30 cellular contexts compared by ENCODE assay signal in genomic region chr17:16934836-16935235, GRCh38. TPM values are rescaled to one million over a fixed set of nuclear protein-coding genes. Genes with fewer than 3 reads are reported as not detected.
A peak's percentile ranks its signal among the peaks of the same experiment; 100 is the strongest.
DNase-seq lines count a peak whose midpoint lies in the region; ATAC-seq, FAIRE-seq and TF ChIP-seq lines count a peak whose summit lies in the region.
"Had no signal": no experiment of that assay in that cellular context is flagged by ENCODE, and none has a peak within 500 bp of the region (broad histone marks: within the 10 kb centered on the region; RNA-seq: fewer than 3 reads in every experiment).

No MANE protein-coding gene starts in this region.

- H3K27ac Mint-ChIP-seq in WTC11 (no peak overlapping the region), osteocyte (ENCODE audit: unreplicated experiment) (no peak overlapping the region)
- H3K27ac Mint-ChIP-seq: activated CD4-positive, alpha-beta memory T cell treated with anti-CD3 and anti-CD28 coated beads, Interleukin-2, amount 10 ng/mL, durations not matched to agents 7 days and 5 days; CD14-positive monocyte; naive thymus-derived CD4-positive, alpha-beta T cell had no signal

- peaks cover 19% of the 10 kb centered on the region for H3K4me1 Mint-ChIP-seq in WTC11
- no peaks in the 10 kb centered on the region for H3K4me1 Mint-ChIP-seq in osteocyte (ENCODE audit: unreplicated experiment)
- H3K4me1 Mint-ChIP-seq: activated CD4-positive, alpha-beta memory T cell treated with anti-CD3 and anti-CD28 coated beads, Interleukin-2, amount 10 ng/mL, durations not matched to agents 7 days and 5 days; CD14-positive monocyte had no signal

- H2AFZ ChIP-seq in HepG2 (ENCODE audit: low read length) = no peak overlapping the region

- H3K9me3 ChIP-seq in right lobe of liver (no peaks in the 10 kb centered on the region), HepG2 (ENCODE audit: low read length) (no peaks in the 10 kb centered on the region)
- H3K9me3 ChIP-seq: gastroesophageal sphincter, HAP-1, upper lobe of left lung had no signal

- TF ChIP-seq RAD21 in HepG2 (CRISPR knock-in tag; IDR thresholded peaks at IDR 0.05) = no peak

- no peak for FAIRE-seq in HepG2 (lab: Jason Lieb, UNC)
- FAIRE-seq: D721Med had no signal

- H3K9me3 Mint-ChIP-seq in WTC11 (no peaks in the 10 kb centered on the region), osteocyte (ENCODE audit: unreplicated experiment) (no peaks in the 10 kb centered on the region)
- H3K9me3 Mint-ChIP-seq: activated CD4-positive, alpha-beta memory T cell treated with anti-CD3 and anti-CD28 coated beads, Interleukin-2, amount 10 ng/mL, durations not matched to agents 7 days and 5 days; CD14-positive monocyte; naive thymus-derived CD4-positive, alpha-beta T cell had no signal

- ATAC-seq in right lobe of liver = no peak
- no peak for ATAC-seq in HepG2
- no peak for ATAC-seq in WTC11
- no peak for ATAC-seq in GM18861 (IDR thresholded peaks at IDR 0.05; ENCODE audit: unreplicated experiment)
- ATAC-seq: gastroesophageal sphincter; left lobe of liver; naive thymus-derived CD4-positive, alpha-beta T cell; Panc1 had no signal

- TF ChIP-seq POLR2A in right lobe of liver (IDR thresholded peaks at IDR 0.05) (no peak), HepG2 (IDR thresholded peaks at IDR 0.05; ENCODE audit: insufficient read depth in 1 of 2, low read depth in 2 of 2, low read length in 2 of 2) (no peak)

- no peak for TF ChIP-seq EP300 in HepG2 (IDR thresholded peaks at IDR 0.05; ENCODE audit: low read depth in 2 of 2, low read length in 2 of 2)
- no peak for TF ChIP-seq EP300 in HepG2 (CRISPR knock-in tag; IDR thresholded peaks at IDR 0.05; ENCODE audit: borderline replicate concordance)

- no peaks in the 10 kb centered on the region for H3K36me3 Mint-ChIP-seq in WTC11
- H3K36me3 Mint-ChIP-seq in osteocyte (ENCODE audit: unreplicated experiment) = no peaks in the 10 kb centered on the region
- H3K36me3 Mint-ChIP-seq: CD14-positive monocyte; naive thymus-derived CD4-positive, alpha-beta T cell had no signal

- no peak overlapping the region for H3K9ac ChIP-seq in HepG2 (ENCODE audit: insufficient read depth, low read depth, low read length)

- H3K27ac ChIP-seq in right lobe of liver = no peak overlapping the region
- H3K27ac ChIP-seq in HepG2 (ENCODE audit: extremely low read length, insufficient read depth, low read length) = no peak overlapping the region
- H3K27ac ChIP-seq: dorsolateral prefrontal cortex, gastroesophageal sphincter, upper lobe of left lung had no signal

- H3K27me3 ChIP-seq in right lobe of liver (no peaks in the 10 kb centered on the region), HepG2 (ENCODE audit: control insufficient read depth in 1 of 2, insufficient read depth in 2 of 2, low read length in 2 of 2) (peaks cover 7 to 73% of the 10 kb centered on the region in 2 experiments; a peak in 4 of 5 replicates)
- H3K27me3 ChIP-seq: upper lobe of left lung had no signal

- no peak overlapping the region for H3K4me2 ChIP-seq in HepG2 (ENCODE audit: low read depth, low read length)

- POLR2A ChIA-PET in HepG2 (lab: Yijun Ruan, JAX) (no interaction called here), WTC11 (lab: Charles Lee) (no interaction called here)

- H3K4me3 ChIP-seq in right lobe of liver (no peak overlapping the region), HepG2 (replicated peaks in 1 of 3; ENCODE audit: insufficient read depth in 1 of 3, low read depth in 2 of 3, low read length in 3 of 3) (no peak overlapping the region)
- H3K4me3 ChIP-seq: dorsolateral prefrontal cortex, gastroesophageal sphincter, HAP-1, upper lobe of left lung had no signal

- WGBS in right lobe of liver (ENCODE audit: insufficient coverage, low coverage, low lambda C conversion rate, missing lambda C conversion rate) = 80% methylated on average over 2 of the region's 12 CpGs
- WGBS in HepG2 (ENCODE audit: low lambda C conversion rate) = no CpG with 5 or more reads among the region's 12 CpGs

- no peaks in the 10 kb centered on the region for H4K20me1 ChIP-seq in HepG2 (ENCODE audit: insufficient read depth, low read length)

- TF ChIP-seq CTCF in right lobe of liver (IDR thresholded peaks at IDR 0.05) (no peak), HepG2 (CRISPR knock-in tag; IDR thresholded peaks at IDR 0.05) (no peak), WTC11 (IDR thresholded peaks at IDR 0.05) (no peak), osteocyte (IDR thresholded peaks at IDR 0.05) (no peak)

- H3K4me1 ChIP-seq in right lobe of liver = no peaks in the 10 kb centered on the region
- H3K4me1 ChIP-seq in HepG2 (ENCODE audit: insufficient read depth, low read length) = no peaks in the 10 kb centered on the region
- H3K4me1 ChIP-seq: gastroesophageal sphincter, HAP-1, upper lobe of left lung had no signal

- no peaks in the 10 kb centered on the region for H3K27me3 Mint-ChIP-seq in WTC11 (ENCODE audit: low read depth)
- H3K27me3 Mint-ChIP-seq in osteocyte (ENCODE audit: unreplicated experiment) = peaks cover 20% of the 10 kb centered on the region

- intact Hi-C loops in right lobe of liver (cut with DNase I) (no loop called here), HepG2 (cut with micrococcal nuclease; ENCODE audit: unreplicated experiment) (no loop called here)

- in situ Hi-C loops in HepG2 (cut with HindIII; ENCODE audit: extremely low pct_ligation_motif_present, low pct_unique_long_range_greater_than_20kb) = no loop called here

- CTCF ChIA-PET in HepG2 (lab: Yijun Ruan, JAX; ENCODE audit: low intra/inter-chr PET ratio, low total read pairs) = no interaction called here
- CTCF ChIA-PET in WTC11 (lab: Charles Lee) = interaction anchor here (1.6 kb wide), 1 partner anchor 57 kb away, joined by 5 read pairs; no protein-coding TSS in a partner anchor

- peak in 2 of 3 donors; percentile 23 to 41 for DNase-seq in right lobe of liver
- DNase-seq in HepG2 (ENCODE audit: low spot score) = no peak
- peak; percentile 5 for DNase-seq in WTC11 (ENCODE audit: low spot score)
- DNase-seq in osteocyte (ENCODE audit: extremely low spot score, unreplicated experiment) = peak; percentile 80
- no peak for DNase-seq in UCSD-AML1 (lab: John Stamatoyannopoulos, UW; ENCODE audit: unreplicated experiment)
- DNase-seq in COLO829 (ENCODE audit: low spot score) = no peak
- DNase-seq: activated CD4-positive, alpha-beta memory T cell treated with anti-CD3 and anti-CD28 coated beads, Interleukin-2, amount 10 ng/mL, durations not matched to agents 7 days and 5 days; activated gamma-delta T cell; EL; midbrain; naive thymus-derived CD4-positive, alpha-beta T cell; NCI-H1092 treated with DMSO at 0.1 percent for 48 hours; NCI-H187; NCI-H2171; NCI-H524; nucleus accumbens; stimulated activated CD4-positive, alpha-beta T cell treated with anti-CD3 and anti-CD28 coated beads, Interleukin-2, amount 100 ng/mL, for 48 hours had no signal

- no peaks in the 10 kb centered on the region for H3K79me2 ChIP-seq in HepG2 (ENCODE audit: insufficient read depth, low read length)

- H3K4me3 Mint-ChIP-seq in WTC11 (no peak overlapping the region), osteocyte (ENCODE audit: unreplicated experiment) (no peak overlapping the region)
- H3K4me3 Mint-ChIP-seq: activated CD4-positive, alpha-beta memory T cell treated with anti-CD3 and anti-CD28 coated beads, Interleukin-2, amount 10 ng/mL, durations not matched to agents 7 days and 5 days; CD14-positive monocyte; naive thymus-derived CD4-positive, alpha-beta T cell had no signal

- H3K36me3 ChIP-seq in right lobe of liver (no peaks in the 10 kb centered on the region), HepG2 (replicated peaks in 1 of 2; ENCODE audit: control insufficient read depth in 1 of 2, insufficient read depth in 2 of 2, low read length in 2 of 2) (no peaks in the 10 kb centered on the region)
- H3K36me3 ChIP-seq: gastroesophageal sphincter, HAP-1, upper lobe of left lung had no signal

- BruUV-seq in HepG2 (replicated peaks; lab: Mats Ljungman, UMichigan) = no TSS peak

TF ChIP-seq in HepG2, 621 proteins besides CTCF, POLR2A, EP300 and RAD21 (continues in another document):
- TF ChIP-seq ZNF607 (CRISPR knock-in tag; IDR thresholded peaks at IDR 0.05; ENCODE audit: borderline replicate concordance) (no peak), POLR2G (IDR thresholded peaks at IDR 0.05; ENCODE audit: low read depth, low read length) (no peak)

TF ChIP-seq in WTC11, 78 proteins besides CTCF, POLR2A, EP300 and RAD21 (continues in another document):
- TF ChIP-seq CREB1 (CRISPR knock-in tag; IDR thresholded peaks at IDR 0.05) = no peak
- TF ChIP-seq PRRX2 (CRISPR knock-in tag; IDR thresholded peaks at IDR 0.05) = no peak

RNA-seq across cellular contexts. Expression of gene TNFRSF13B, which starts 37.1 kb away (rescaled TPM):
- total RNA-seq in right lobe of liver (under 1 TPM in 1 of 6 experiments, not detected in 5; 0.44 TPM), HepG2 (2016; rRNA removed; fragmentation: Illumina TruSeq; extraction: Trizol) (not detected in 2 replicates), WTC11 (2021) (0.18 TPM in 2 of 3 replicates, not detected in the other), osteocyte (not detected in 2 replicates)
- not detected in 2 replicates for total RNA-seq in HepG2 (2016; cell fraction: cytosol; rRNA removed; fragmentation: Illumina TruSeq; extraction: Trizol; ENCODE audit: low read depth)
- not detected in 2 replicates for total RNA-seq in HepG2 (2016; cell fraction: insoluble cytoplasmic fraction; rRNA removed; fragmentation: Illumina TruSeq; extraction: Trizol)
- not detected in 2 replicates for total RNA-seq in HepG2 (2016; cell fraction: membrane; rRNA removed; fragmentation: Illumina TruSeq; extraction: Trizol)
- not detected in 2 replicates for total RNA-seq in HepG2 (2016; cell fraction: nucleus; rRNA removed; fragmentation: Illumina TruSeq; extraction: Trizol)
- not detected in 2 replicates for polyA plus RNA-seq in HepG2 (2011; rRNA removed)
- polyA plus RNA-seq in HepG2 (2011; cell fraction: cytosol; rRNA removed) = not detected in 2 replicates
- polyA plus RNA-seq in HepG2 (2011; cell fraction: nucleus; rRNA removed) = not detected in 2 replicates
- not detected in 2 replicates for polyA plus RNA-seq in HepG2 (2012)
- polyA plus RNA-seq in HepG2 (2016; cell fraction: cytosol; fragmentation: Illumina TruSeq; extraction: Trizol; ENCODE audit: low read depth) = not detected in 2 replicates
- not detected in 2 replicates for polyA plus RNA-seq in HepG2 (2016; cell fraction: insoluble cytoplasmic fraction; fragmentation: Illumina TruSeq; extraction: Trizol; ENCODE audit: low read depth)
- not detected in 2 replicates for polyA plus RNA-seq in HepG2 (2016; cell fraction: membrane; fragmentation: Illumina TruSeq; extraction: Trizol; ENCODE audit: low read depth)
- not detected in 2 replicates for polyA plus RNA-seq in HepG2 (2016; cell fraction: nucleus; fragmentation: Illumina TruSeq; extraction: Trizol; ENCODE audit: insufficient read depth, low read depth)
- 0.09 TPM in 1 of 2 replicates, not detected in the other for polyA minus RNA-seq in HepG2 (2011; rRNA and poly(A)+ RNA removed; ENCODE audit: low replicate concordance)
- polyA minus RNA-seq in HepG2 (2011; cell fraction: cytosol; rRNA and poly(A)+ RNA removed) = not detected in 2 replicates
- polyA minus RNA-seq in HepG2 (2011; cell fraction: nucleus; rRNA and poly(A)+ RNA removed) = not detected in 2 replicates
- total RNA-seq: activated CD4-positive, alpha-beta memory T cell treated with anti-CD3 and anti-CD28 coated beads, Interleukin-2, amount 10 ng/mL, durations not matched to agents 7 days and 5 days; left lobe of liver; M059J; SK-MEL-5; subcutaneous adipose tissue; T-helper 1 cell treated with Interleukin-12 subunit alpha and Interleukin-12 subunit beta and Interleukin-4 antibody, amounts not matched to agents 30 ng/mL and 1 ng/mL, for 36 hours had no signal

Comparison
In these comparisons a context has a peak if more than half of its experiments do, and no peak if none do; other contexts are left out.
1. DNase-seq: peak in right lobe of liver (2 of 3), WTC11 (single experiment) and osteocyte (single experiment); none in HepG2 (single experiment), UCSD-AML1 (single experiment) and COLO829 (single experiment).